Comparison of ENCODE assay signal across 15 cellular contexts in the genomic region with DNA sequence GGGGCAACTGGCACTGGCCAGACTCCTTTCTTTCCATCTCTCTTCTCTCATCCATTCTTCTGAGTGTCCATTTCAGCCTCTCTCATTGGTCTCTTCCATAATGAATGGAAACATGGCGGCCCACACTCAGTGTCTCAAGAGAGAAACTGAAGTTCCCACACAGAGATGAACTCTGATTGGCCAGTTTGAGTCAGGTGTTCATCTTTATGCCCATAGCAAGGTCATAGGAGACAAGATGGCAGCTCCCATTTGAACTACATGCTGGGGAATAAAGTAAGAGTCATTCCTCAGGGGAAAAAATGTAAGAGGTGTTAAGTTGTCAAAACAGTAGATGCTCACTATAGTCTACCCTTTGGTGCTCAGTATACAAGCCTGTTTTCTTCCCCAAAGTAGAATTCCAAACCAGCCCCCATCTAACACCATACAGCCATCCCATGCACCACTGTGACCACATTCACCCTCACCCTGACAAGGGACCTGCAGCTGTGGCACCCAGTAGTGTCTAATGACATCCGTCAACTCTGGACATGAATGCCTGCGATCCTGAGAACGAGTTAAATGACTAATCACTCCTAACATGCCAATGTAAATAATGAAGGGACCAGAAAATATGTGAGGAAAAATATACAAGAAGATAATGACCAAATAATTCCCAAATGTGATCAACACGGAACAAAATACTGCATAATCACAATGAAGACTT. TPM values are rescaled to one million over a fixed set of nuclear protein-coding genes. Genes with fewer than 3 reads are reported as not detected.
DNase-seq lines count a peak whose midpoint lies in the region; ATAC-seq and TF ChIP-seq lines count a peak whose summit lies in the region.
"Had no signal": no experiment of that assay in that cellular context is flagged by ENCODE, and none has a peak within 500 bp of the region (broad histone marks: within the 10 kb centered on the region; RNA-seq: fewer than 3 reads in every experiment).

No MANE protein-coding gene starts in this region.

- no TSS peak for BruUV-seq in OCI-LY7 (replicated peaks; lab: Mats Ljungman, UMichigan)

- TF ChIP-seq CTCF in OCI-LY7 (conservative IDR thresholded peaks at IDR 0.05; ENCODE audit: low read length) = no peak
- TF ChIP-seq CTCF in epithelial cell of esophagus (IDR thresholded peaks at IDR 0.05; ENCODE audit: insufficient read depth, low read depth, low read length, missing control alignments) = no peak

- ATAC-seq in GM19463 (IDR thresholded peaks at IDR 0.05; ENCODE audit: unreplicated experiment) = no peak
- ATAC-seq: activated CD4-positive, alpha-beta T cell treated with anti-CD3 and anti-CD28 coated beads for 36 hours; stimulated activated naive CD8-positive, alpha-beta T cell treated with anti-CD3 and anti-CD28 coated beads, Interleukin-15, Interleukin-2, amounts not matched to agents 100 U/mL and 50 U/mL, for 24 hours; T-cell had no signal

- POLR2A ChIA-PET in OCI-LY7 (lab: Charles Lee) = no interaction called here

- intact Hi-C loops in OCI-LY7 (cut with micrococcal nuclease; ENCODE audit: unreplicated experiment) = no loop called here

- peak overlapping the region; percentile 67; the same call in 1 of the 2 replicates for H2AFZ ChIP-seq in OCI-LY7 (ENCODE audit: low read length)

- CTCF ChIA-PET in OCI-LY7 (lab: Charles Lee; ENCODE audit: unreplicated experiment) = no interaction called here

- no peak overlapping the region for H3K4me2 ChIP-seq in OCI-LY7 (ENCODE audit: low read length)

- no peaks in the 10 kb centered on the region for H3K79me2 ChIP-seq in OCI-LY7 (ENCODE audit: insufficient read depth, low read depth, low read length)

- H3K4me1 ChIP-seq in OCI-LY7 (ENCODE audit: insufficient read depth, low read length, poor library complexity, severe bottlenecking) = no peaks in the 10 kb centered on the region

- H3K36me3 ChIP-seq in OCI-LY7 (ENCODE audit: insufficient read depth, low read length) = no peaks in the 10 kb centered on the region

- H3K9me2 ChIP-seq in OCI-LY7 (ENCODE audit: insufficient read depth, low read length) = no peaks in the 10 kb centered on the region

- H4K20me1 ChIP-seq in OCI-LY7 (ENCODE audit: insufficient read depth, low read length) = no peaks in the 10 kb centered on the region

- 0 out of 2 replicates have a peak, but pooled peaks cover 7% of the 10 kb centered on the region for H3K9me3 ChIP-seq in OCI-LY7 (ENCODE audit: low read length)

- H3K4me3 ChIP-seq in OCI-LY7 (ENCODE audit: low read depth, low read length, poor library complexity, severe bottlenecking) = no peak overlapping the region
- H3K4me3 ChIP-seq in epithelial cell of esophagus (ENCODE audit: low read length) = no peak overlapping the region
- H3K4me3 ChIP-seq: coronary artery had no signal

- no peak overlapping the region for H3K27ac ChIP-seq in OCI-LY7 (ENCODE audit: low read depth, low read length, poor library complexity, severe bottlenecking)
- H3K27ac ChIP-seq: coronary artery had no signal

- DNase-seq in EH (ENCODE audit: low read depth) (peak; percentile 90), OCI-LY7 (ENCODE audit: low spot score) (peak; percentile 8), epithelial cell of esophagus (ENCODE audit: low read depth) (peak; percentile 64), RPMI8226 (no peak), NCI-H128 (lab: John Stamatoyannopoulos, UW; ENCODE audit: unreplicated experiment) (no peak)
- DNase-seq: activated CD4-positive, alpha-beta T cell treated with anti-CD3 and anti-CD28 coated beads for 36 hours; activated naive CD8-positive, alpha-beta T cell treated with anti-CD3 and anti-CD28 coated beads, Interleukin-2, amount 10 ng/mL, durations not matched to agents 7 days and 5 days; activated T-cell treated with anti-CD3 and anti-CD28 coated beads for 4 hours; NCI-H1105; stimulated activated naive CD8-positive, alpha-beta T cell treated with anti-CD3 and anti-CD28 coated beads, Interleukin-15, Interleukin-2, amounts not matched to agents 100 U/mL and 50 U/mL, for 24 hours; T-cell had no signal

RNA-seq across cellular contexts. Expression of a gene that starts 12.4 kb away (rescaled TPM):
- total RNA-seq in OCI-LY7 (2014; rRNA removed; shearing (Covaris generic)) = not detected in 2 replicates
- not detected in 2 replicates for total RNA-seq in OCI-LY7 (2022)
- total RNA-seq: activated CD4-positive, alpha-beta T cell treated with anti-CD3 and anti-CD28 coated beads for 36 hours; activated naive CD8-positive, alpha-beta T cell treated with anti-CD3 and anti-CD28 coated beads, Interleukin-2, amount 10 ng/mL, durations not matched to agents 7 days and 5 days; neural crest cell had no signal

RNA-seq across cellular contexts. Expression of a gene that starts 32.0 kb away (rescaled TPM):
- total RNA-seq in OCI-LY7 (2014; rRNA removed; shearing (Covaris generic)) = 8.2 and 8.9 TPM in 2 replicates
- 13.4 and 15.7 TPM in 2 replicates for total RNA-seq in OCI-LY7 (2022)

RNA-seq across cellular contexts. Expression of a gene that starts 48.9 kb away (rescaled TPM):
- not detected in 2 replicates for total RNA-seq in OCI-LY7 (2014; rRNA removed; shearing (Covaris generic))
- not detected in 2 replicates for total RNA-seq in OCI-LY7 (2022)
- total RNA-seq: activated CD4-positive, alpha-beta T cell treated with anti-CD3 and anti-CD28 coated beads for 36 hours; activated naive CD8-positive, alpha-beta T cell treated with anti-CD3 and anti-CD28 coated beads, Interleukin-2, amount 10 ng/mL, durations not matched to agents 7 days and 5 days; lung microvascular endothelial cell; T-cell had no signal

RNA-seq across cellular contexts. Expression of a gene that starts 59.9 kb away (rescaled TPM):
- total RNA-seq in OCI-LY7 (2014; rRNA removed; shearing (Covaris generic)) = 95.1 and 111 TPM in 2 replicates
- total RNA-seq in OCI-LY7 (2022) = 136 and 148 TPM in 2 replicates

Comparison
In these comparisons a context has a peak if more than half of its experiments do, and no peak if none do; other contexts are left out.
1. DNase-seq: peak in EH (single experiment), OCI-LY7 (single experiment) and epithelial cell of esophagus (single experiment); none in RPMI8226 (single experiment) and NCI-H128 (single experiment).